20 cellular contexts compared by ENCODE assay signal in genomic region chr18:61542596-61542995, GRCh38.
"Had no signal": no experiment of that assay in that cellular context is flagged by ENCODE, and none has a peak within 500 bp of the region (broad histone marks: within the 10 kb centered on the region; RNA-seq: fewer than 3 reads in every experiment).

No MANE protein-coding gene starts in this region.

- H3K9me3 ChIP-seq: SK-N-SH had no signal

- H3K9ac ChIP-seq: SK-N-SH had no signal

- H3K4me2 ChIP-seq: SK-N-SH had no signal

- DNase-seq: IMR-90, Karpas-422, KG1, MM.1S, NCI-H1092 treated with DMSO at 0.1 percent for 48 hours, NCI-H1436, NCI-H187, NCI-H2029, NCI-H2081 treated with DMSO at 0.1 percent for 48 hours, NCI-H2171, NCI-H345, NCI-H446 treated with DMSO at 0.1 percent for 48 hours, NCI-H510A treated with DMSO at 0.1 percent for 48 hours, NCI-H526, NCI-H774, Right ventricle myocardium superior, RPMI8226, SIG-M5, SK-N-SH, SW 1271 had no signal
